9 cellular contexts compared by ENCODE assay signal in the genomic region with DNA sequence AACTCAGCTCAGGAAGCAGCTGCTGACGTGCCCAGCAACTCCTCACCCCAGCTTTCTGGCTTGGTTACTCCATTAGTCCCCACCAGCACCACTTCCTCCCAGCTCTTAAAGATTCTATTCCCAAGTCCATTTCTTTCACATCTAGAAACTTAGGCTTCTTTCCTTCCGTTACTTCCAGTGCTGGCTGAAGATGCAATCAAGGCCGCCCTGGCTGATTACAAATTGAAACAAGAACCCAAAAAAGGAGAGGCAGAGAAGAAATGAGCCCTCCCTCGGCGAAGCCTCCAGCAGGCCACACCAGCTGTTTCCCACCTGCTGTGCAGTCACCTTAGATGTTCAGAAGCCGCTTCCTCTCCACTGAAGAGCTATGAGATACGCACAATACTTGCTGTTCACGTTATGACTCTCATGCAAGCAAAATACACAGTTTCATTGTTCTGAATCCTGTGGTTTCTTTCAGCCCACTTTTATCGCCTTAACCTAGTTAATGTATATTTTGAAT. TPM values are rescaled to one million over a fixed set of nuclear protein-coding genes. Genes with fewer than 3 reads are reported as not detected.
A peak's percentile ranks its signal among the peaks of the same experiment; 100 is the strongest.
DNase-seq lines count a peak whose midpoint lies in the region; ATAC-seq and TF ChIP-seq lines count a peak whose summit lies in the region.
"Had no signal": no experiment of that assay in that cellular context is flagged by ENCODE, and none has a peak within 500 bp of the region (broad histone marks: within the 10 kb centered on the region; RNA-seq: fewer than 3 reads in every experiment).

No MANE protein-coding gene starts in this region.

- no peak overlapping the region for H3K4me2 ChIP-seq in SK-N-SH

- peaks cover 17% of the 10 kb centered on the region for H3F3A ChIP-seq in SK-N-SH (replicated peaks; ENCODE audit: insufficient read depth)

- WGBS in SK-N-SH (ENCODE audit: low lambda C conversion rate) = 94% methylated on average over 9 of the region's 9 CpGs

- H3K4me1 Mint-ChIP-seq in Calu3 (ENCODE audit: low read depth, unreplicated experiment) = peaks cover 12% of the 10 kb centered on the region

- POLR2A ChIA-PET in SK-N-SH (lab: Yijun Ruan, JAX) = no interaction called here

- H3K36me3 Mint-ChIP-seq in Calu3 (ENCODE audit: insufficient read depth, unreplicated experiment) = peaks cover 54% of the 10 kb centered on the region

- peaks cover 11% of the 10 kb centered on the region for H3K79me2 ChIP-seq in SK-N-SH (ENCODE audit: insufficient read depth)

- no peaks in the 10 kb centered on the region; the same call in 1 of the 2 replicates for H4K20me1 ChIP-seq in SK-N-SH (ENCODE audit: insufficient read depth)

- DNase-seq in SK-N-MC (ENCODE audit: low read depth, low spot score) = no peak
- DNase-seq in central memory CD4-positive, alpha-beta T cell = peak; percentile 84
- DNase-seq in stimulated activated CD8-positive, alpha-beta memory T cell treated with anti-CD3 and anti-CD28 coated beads, Interleukin-15, amount 100 ng/mL, for 48 hours (ENCODE audit: low read depth in 2 of 2) = peak; percentile 54 to 64
- DNase-seq in KG1 (lab: John Stamatoyannopoulos, UW) = no peak
- DNase-seq in SK-N-SH = no peak
- DNase-seq in Calu3 = no peak

- TF ChIP-seq EP300 in SK-N-SH (IDR thresholded peaks at IDR 0.05; ENCODE audit: borderline replicate concordance in 1 of 2, low read depth in 1 of 2, low read length in 1 of 2) = no peak

- no peaks in the 10 kb centered on the region for H3K27me3 ChIP-seq in SK-N-SH (ENCODE audit: insufficient read depth)
- H3K27me3 ChIP-seq: tibial artery had no signal

- intact Hi-C loops in Calu3 (cut with micrococcal nuclease; ENCODE audit: unreplicated experiment) = loop anchor here (10.0 kb wide), 1 partner anchor 266 kb away; no protein-coding TSS in a partner anchor

- no peaks in the 10 kb centered on the region for H3K9me3 Mint-ChIP-seq in Calu3 (ENCODE audit: low read depth, unreplicated experiment)

- no peak for TF ChIP-seq CTCF in SK-N-SH (IDR thresholded peaks at IDR 0.05)
- TF ChIP-seq CTCF in Calu3 (IDR thresholded peaks at IDR 0.05; ENCODE audit: unreplicated experiment) = no peak

- H2AFZ ChIP-seq in SK-N-SH (ENCODE audit: low read depth) = no peak overlapping the region

- no peaks in the 10 kb centered on the region for H3K9me2 ChIP-seq in SK-N-SH

- H3K27me3 Mint-ChIP-seq in Calu3 (ENCODE audit: unreplicated experiment) = peaks cover 1% of the 10 kb centered on the region

- peaks cover 23 to 30% of the 10 kb centered on the region in 2 experiments for H3K4me1 ChIP-seq in SK-N-SH (ENCODE audit: control insufficient read depth in 1 of 2, insufficient read depth in 2 of 2, low read depth in 1 of 2, low read length in 1 of 2)

- H3K9ac ChIP-seq in SK-N-MC (ENCODE audit: insufficient read length) = no peak overlapping the region
- no peak overlapping the region for H3K9ac ChIP-seq in SK-N-SH

- no peak overlapping the region for H3K4me3 Mint-ChIP-seq in Calu3 (ENCODE audit: low read depth, unreplicated experiment)

- peaks cover 59% of the 10 kb centered on the region for H3K36me3 ChIP-seq in SK-N-MC (ENCODE audit: insufficient read depth, low read length)
- H3K36me3 ChIP-seq in SK-N-SH (replicated peaks in 1 of 2; ENCODE audit: control insufficient read depth in 1 of 2, insufficient read depth in 2 of 2, low read length in 1 of 2) = peaks cover 49 to 57% of the 10 kb centered on the region in 2 experiments

- H3K27ac Mint-ChIP-seq in Calu3 (ENCODE audit: unreplicated experiment) = no peak overlapping the region

- BruUV-seq in Calu3 (replicated peaks; lab: Mats Ljungman, UMichigan) = no TSS peak

- no peak for TF ChIP-seq RAD21 in SK-N-SH (IDR thresholded peaks at IDR 0.05; ENCODE audit: low read length)

- peak; percentile 68 for ATAC-seq in GM18861 (IDR thresholded peaks at IDR 0.05; ENCODE audit: unreplicated experiment)
- peak; percentile 76 for ATAC-seq in HG02970 (IDR thresholded peaks at IDR 0.05; ENCODE audit: low FRiP score, unreplicated experiment)

- H3K27ac ChIP-seq in SK-N-MC = peak overlapping the region; percentile 61
- no peak overlapping the region; a peak in 1 of 4 replicates for H3K27ac ChIP-seq in SK-N-SH (ENCODE audit: low read depth in 2 of 2, low read length in 1 of 2)
- H3K27ac ChIP-seq: tibial artery had no signal

- H3K9me3 ChIP-seq in SK-N-MC (ENCODE audit: low read depth, low read length) (no peaks in the 10 kb centered on the region), SK-N-SH (no peaks in the 10 kb centered on the region)
- H3K9me3 ChIP-seq: tibial artery had no signal

- CTCF ChIA-PET in SK-N-SH (lab: Yijun Ruan, JAX) (interaction anchor here (0.5 to 16.0 kb wide), 6 partner anchors 16 to 524 kb away, joined by 3 to 503 read pairs (median 4); a partner anchor contains a TSS), Calu3 (lab: Charles Lee) (interaction anchor here (0.6 kb wide), 1 partner anchor 11 kb away, joined by 9 read pairs; no protein-coding TSS in a partner anchor)

- H3K4me3 ChIP-seq in SK-N-MC (no peak overlapping the region), SK-N-SH (ENCODE audit: low read depth in 2 of 2, low read length in 1 of 2) (no peak overlapping the region)
- H3K4me3 ChIP-seq: tibial artery had no signal

TF ChIP-seq in SK-N-SH, 30 proteins besides CTCF, POLR2A, EP300 and RAD21:
- no peak for TF ChIP-seq EZH2phosphoT487 (IDR thresholded peaks at IDR 0.05; ENCODE audit: borderline replicate concordance, low read depth)
- TF ChIP-seq POLR2AphosphoS5 (IDR thresholded peaks at IDR 0.05; ENCODE audit: low read depth, low read length) = no peak
- TF ChIP-seq, protein P1, sequence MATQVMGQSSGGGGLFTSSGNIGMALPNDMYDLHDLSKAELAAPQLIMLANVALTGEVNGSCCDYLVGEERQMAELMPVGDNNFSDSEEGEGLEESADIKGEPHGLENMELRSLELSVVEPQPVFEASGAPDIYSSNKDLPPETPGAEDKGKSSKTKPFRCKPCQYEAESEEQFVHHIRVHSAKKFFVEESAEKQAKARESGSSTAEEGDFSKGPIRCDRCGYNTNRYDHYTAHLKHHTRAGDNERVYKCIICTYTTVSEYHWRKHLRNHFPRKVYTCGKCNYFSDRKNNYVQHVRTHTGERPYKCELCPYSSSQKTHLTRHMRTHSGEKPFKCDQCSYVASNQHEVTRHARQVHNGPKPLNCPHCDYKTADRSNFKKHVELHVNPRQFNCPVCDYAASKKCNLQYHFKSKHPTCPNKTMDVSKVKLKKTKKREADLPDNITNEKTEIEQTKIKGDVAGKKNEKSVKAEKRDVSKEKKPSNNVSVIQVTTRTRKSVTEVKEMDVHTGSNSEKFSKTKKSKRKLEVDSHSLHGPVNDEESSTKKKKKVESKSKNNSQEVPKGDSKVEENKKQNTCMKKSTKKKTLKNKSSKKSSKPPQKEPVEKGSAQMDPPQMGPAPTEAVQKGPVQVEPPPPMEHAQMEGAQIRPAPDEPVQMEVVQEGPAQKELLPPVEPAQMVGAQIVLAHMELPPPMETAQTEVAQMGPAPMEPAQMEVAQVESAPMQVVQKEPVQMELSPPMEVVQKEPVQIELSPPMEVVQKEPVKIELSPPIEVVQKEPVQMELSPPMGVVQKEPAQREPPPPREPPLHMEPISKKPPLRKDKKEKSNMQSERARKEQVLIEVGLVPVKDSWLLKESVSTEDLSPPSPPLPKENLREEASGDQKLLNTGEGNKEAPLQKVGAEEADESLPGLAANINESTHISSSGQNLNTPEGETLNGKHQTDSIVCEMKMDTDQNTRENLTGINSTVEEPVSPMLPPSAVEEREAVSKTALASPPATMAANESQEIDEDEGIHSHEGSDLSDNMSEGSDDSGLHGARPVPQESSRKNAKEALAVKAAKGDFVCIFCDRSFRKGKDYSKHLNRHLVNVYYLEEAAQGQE (IDR thresholded peaks at IDR 0.05; ENCODE audit: low read depth, low read length) = no peak
- TF ChIP-seq, protein P2, sequence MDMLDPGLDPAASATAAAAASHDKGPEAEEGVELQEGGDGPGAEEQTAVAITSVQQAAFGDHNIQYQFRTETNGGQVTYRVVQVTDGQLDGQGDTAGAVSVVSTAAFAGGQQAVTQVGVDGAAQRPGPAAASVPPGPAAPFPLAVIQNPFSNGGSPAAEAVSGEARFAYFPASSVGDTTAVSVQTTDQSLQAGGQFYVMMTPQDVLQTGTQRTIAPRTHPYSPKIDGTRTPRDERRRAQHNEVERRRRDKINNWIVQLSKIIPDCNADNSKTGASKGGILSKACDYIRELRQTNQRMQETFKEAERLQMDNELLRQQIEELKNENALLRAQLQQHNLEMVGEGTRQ (IDR thresholded peaks at IDR 0.05; ENCODE audit: borderline replicate concordance, low read depth, low read length) = no peak
- no peak for TF ChIP-seq CHD2 (IDR thresholded peaks at IDR 0.05; ENCODE audit: low read length, partially characterized antibody)
- no peak for TF ChIP-seq TEAD4 (IDR thresholded peaks at IDR 0.05; ENCODE audit: borderline replicate concordance, insufficient read depth)
- TF ChIP-seq ELF1 (IDR thresholded peaks at IDR 0.05) = no peak
- no peak for TF ChIP-seq SMC3 (IDR thresholded peaks at IDR 0.05; ENCODE audit: low read depth, low read length)
- TF ChIP-seq NRF1 (IDR thresholded peaks at IDR 0.05; ENCODE audit: low read depth, low read length) = no peak
- TF ChIP-seq, protein P3, sequence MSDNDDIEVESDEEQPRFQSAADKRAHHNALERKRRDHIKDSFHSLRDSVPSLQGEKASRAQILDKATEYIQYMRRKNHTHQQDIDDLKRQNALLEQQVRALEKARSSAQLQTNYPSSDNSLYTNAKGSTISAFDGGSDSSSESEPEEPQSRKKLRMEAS (IDR thresholded peaks at IDR 0.05; ENCODE audit: low read depth) = no peak
- TF ChIP-seq FOXM1 (IDR thresholded peaks at IDR 0.05; ENCODE audit: low read depth) = no peak
- TF ChIP-seq YY1 (IDR thresholded peaks at IDR 0.05; ENCODE audit: low read depth) = no peak

RNA-seq across cellular contexts. Expression of a gene that starts 6.3 kb away (rescaled TPM):
- polyA plus RNA-seq in SK-N-SH (2012; rRNA removed) = 165 and 166 TPM in 2 replicates
- polyA plus RNA-seq in SK-N-SH (2012; cell fraction: cytosol; rRNA removed) = 165 and 208 TPM in 2 replicates
- 180 and 206 TPM in 2 replicates for polyA plus RNA-seq in SK-N-SH (2012; cell fraction: nucleus; rRNA removed)
- 71.6 and 85.8 TPM in 2 replicates for total RNA-seq in Calu3 (2022)

RNA-seq across cellular contexts. Expression of a gene that starts 7.7 kb away (rescaled TPM):
- 23.4 and 28.9 TPM in 2 replicates for polyA plus RNA-seq in SK-N-SH (2012; rRNA removed)
- polyA plus RNA-seq in SK-N-SH (2012; cell fraction: cytosol; rRNA removed) = 25.3 and 27.8 TPM in 2 replicates
- polyA plus RNA-seq in SK-N-SH (2012; cell fraction: nucleus; rRNA removed) = 61.7 and 64.4 TPM in 2 replicates
- 91.7 and 98.7 TPM in 2 replicates for total RNA-seq in Calu3 (2022)

RNA-seq across cellular contexts. Expression of a gene that starts 29.2 kb away (rescaled TPM):
- polyA plus RNA-seq in SK-N-SH (2012; rRNA removed) = 25.7 and 28.2 TPM in 2 replicates
- 19.1 and 26.9 TPM in 2 replicates for polyA plus RNA-seq in SK-N-SH (2012; cell fraction: cytosol; rRNA removed)
- polyA plus RNA-seq in SK-N-SH (2012; cell fraction: nucleus; rRNA removed) = 9.4 and 11.8 TPM in 2 replicates
- not detected in 2 replicates for total RNA-seq in Calu3 (2022)

RNA-seq across cellular contexts. Expression of a gene that starts 53.6 kb away (rescaled TPM):
- 1.0 and 1.2 TPM in 2 replicates for polyA plus RNA-seq in SK-N-SH (2012; rRNA removed)
- polyA plus RNA-seq in SK-N-SH (2012; cell fraction: cytosol; rRNA removed) = 1.2 and 1.4 TPM in 2 replicates
- polyA plus RNA-seq in SK-N-SH (2012; cell fraction: nucleus; rRNA removed) = 1.3 and 1.8 TPM in 2 replicates
- 14.3 and 15.4 TPM in 2 replicates for total RNA-seq in Calu3 (2022)

Comparison
In these comparisons a context has a peak if more than half of its experiments do, and no peak if none do; other contexts are left out.
1. DNase-seq: peak in central memory CD4-positive, alpha-beta T cell (single experiment) and stimulated activated CD8-positive, alpha-beta memory T cell treated with anti-CD3 and anti-CD28 coated beads, Interleukin-15, amount 100 ng/mL, for 48 hours (2 of 2); none in SK-N-MC (single experiment), KG1 (single experiment), SK-N-SH (single experiment) and Calu3 (single experiment).